Comparison of ENCODE assay signal across 1 cellular context in the genomic region with DNA sequence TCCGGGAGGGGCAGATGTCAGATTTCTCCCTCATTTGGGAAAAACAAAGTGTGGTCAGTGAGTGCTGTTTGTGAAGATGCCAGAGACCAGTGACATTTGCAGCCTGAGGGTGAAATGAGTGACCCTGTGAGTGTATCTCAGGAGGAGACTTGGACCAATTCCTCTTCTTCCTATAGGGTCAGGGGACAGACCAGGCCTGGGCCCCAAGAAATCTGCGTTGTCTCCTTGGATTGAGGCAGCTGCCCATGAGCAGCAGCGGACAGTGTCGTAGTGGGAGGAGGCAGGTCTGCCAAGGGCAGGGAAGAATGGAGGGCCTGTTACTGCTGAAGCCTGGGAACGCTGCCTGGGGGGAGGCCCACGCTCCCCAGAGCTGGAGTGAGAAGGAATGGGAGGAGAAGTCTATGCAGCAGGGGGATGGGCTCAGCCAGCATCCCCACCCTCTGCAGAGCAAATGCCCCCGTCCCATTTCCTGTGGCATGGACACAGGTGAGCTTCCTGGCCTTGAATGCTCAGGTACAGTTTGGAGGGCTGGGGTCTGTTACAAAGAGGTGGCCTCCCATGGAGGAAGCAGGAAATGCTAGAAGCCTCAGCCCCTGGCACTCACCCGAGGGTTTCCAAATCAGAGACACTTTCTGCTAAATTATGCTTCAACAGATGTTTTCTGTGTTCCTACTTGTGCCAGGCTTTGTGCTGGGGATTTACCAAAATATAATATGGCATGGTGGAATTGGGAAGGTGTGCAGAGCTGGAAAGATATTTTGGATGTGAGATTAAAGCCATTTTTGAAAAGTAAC.
TF ChIP-seq lines count a peak whose summit lies in the region.

No MANE protein-coding gene starts in this region.

TF ChIP-seq in WTC11, 78 proteins besides CTCF, POLR2A, EP300 and RAD21 (continued from another document):
- TF ChIP-seq, protein P1, sequence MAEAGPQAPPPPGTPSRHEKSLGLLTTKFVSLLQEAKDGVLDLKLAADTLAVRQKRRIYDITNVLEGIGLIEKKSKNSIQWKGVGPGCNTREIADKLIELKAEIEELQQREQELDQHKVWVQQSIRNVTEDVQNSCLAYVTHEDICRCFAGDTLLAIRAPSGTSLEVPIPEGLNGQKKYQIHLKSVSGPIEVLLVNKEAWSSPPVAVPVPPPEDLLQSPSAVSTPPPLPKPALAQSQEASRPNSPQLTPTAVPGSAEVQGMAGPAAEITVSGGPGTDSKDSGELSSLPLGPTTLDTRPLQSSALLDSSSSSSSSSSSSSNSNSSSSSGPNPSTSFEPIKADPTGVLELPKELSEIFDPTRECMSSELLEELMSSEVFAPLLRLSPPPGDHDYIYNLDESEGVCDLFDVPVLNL (CRISPR knock-in tag; IDR thresholded peaks at IDR 0.05; ENCODE audit: borderline replicate concordance, low read depth) = no peak
- TF ChIP-seq, protein P2, sequence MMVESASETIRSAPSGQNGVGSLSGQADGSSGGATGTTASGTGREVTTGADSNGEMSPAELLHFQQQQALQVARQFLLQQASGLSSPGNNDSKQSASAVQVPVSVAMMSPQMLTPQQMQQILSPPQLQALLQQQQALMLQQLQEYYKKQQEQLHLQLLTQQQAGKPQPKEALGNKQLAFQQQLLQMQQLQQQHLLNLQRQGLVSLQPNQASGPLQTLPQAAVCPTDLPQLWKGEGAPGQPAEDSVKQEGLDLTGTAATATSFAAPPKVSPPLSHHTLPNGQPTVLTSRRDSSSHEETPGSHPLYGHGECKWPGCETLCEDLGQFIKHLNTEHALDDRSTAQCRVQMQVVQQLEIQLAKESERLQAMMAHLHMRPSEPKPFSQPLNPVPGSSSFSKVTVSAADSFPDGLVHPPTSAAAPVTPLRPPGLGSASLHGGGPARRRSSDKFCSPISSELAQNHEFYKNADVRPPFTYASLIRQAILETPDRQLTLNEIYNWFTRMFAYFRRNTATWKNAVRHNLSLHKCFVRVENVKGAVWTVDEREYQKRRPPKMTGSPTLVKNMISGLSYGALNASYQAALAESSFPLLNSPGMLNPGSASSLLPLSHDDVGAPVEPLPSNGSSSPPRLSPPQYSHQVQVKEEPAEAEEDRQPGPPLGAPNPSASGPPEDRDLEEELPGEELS (CRISPR knock-in tag; IDR thresholded peaks at IDR 0.05) = no peak
TF ChIP-seq in WTC11: peak in this region for 0.
